ENCODE assay signal across 19 cellular contexts in the genomic region with DNA sequence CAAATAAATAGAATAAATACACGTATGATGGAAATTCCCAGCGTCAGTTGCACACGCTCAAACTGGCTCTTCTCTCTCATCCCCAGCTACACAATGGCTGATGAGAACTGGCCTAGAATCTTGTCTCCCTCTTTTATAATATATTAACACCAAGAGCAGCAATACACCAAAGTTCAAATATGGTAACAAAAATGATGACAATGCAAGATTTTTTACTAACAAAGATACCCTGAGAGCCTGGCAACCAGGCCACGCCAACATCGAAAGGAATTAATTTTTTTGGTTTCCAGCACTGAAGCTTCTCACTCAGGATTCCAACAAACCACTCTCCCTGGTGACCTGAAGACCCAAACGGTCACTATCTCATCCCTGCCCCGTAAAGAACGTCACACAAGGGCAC.
DNase-seq lines count a peak whose midpoint lies in the region; ATAC-seq and TF ChIP-seq lines count a peak whose summit lies in the region.
"Had no signal": no experiment of that assay in that cellular context is flagged by ENCODE, and none has a peak within 500 bp of the region (broad histone marks: within the 10 kb centered on the region; RNA-seq: fewer than 3 reads in every experiment).

No MANE protein-coding gene starts in this region.

- H3K36me3 ChIP-seq in heart right ventricle (no peaks in the 10 kb centered on the region), KMS-11 (ENCODE audit: insufficient read depth) (no peaks in the 10 kb centered on the region), parathyroid adenoma (ENCODE audit: control insufficient read depth, insufficient read depth, low read length) (no peaks in the 10 kb centered on the region)
- no peaks in the 10 kb centered on the region for H3K36me3 ChIP-seq in naive thymus-derived CD4-positive, alpha-beta T cell (ENCODE audit: control insufficient read depth in 2 of 3, insufficient read depth in 3 of 3, low read length in 3 of 3)

- H3K9me3 Mint-ChIP-seq in naive thymus-derived CD4-positive, alpha-beta T cell: peaks cover 0 to 2% (median 0%) of the 10 kb centered on the region in 11 donors
- H3K9me3 Mint-ChIP-seq: CD8-positive, alpha-beta memory T cell had no signal

- H3K9ac ChIP-seq in KMS-11 (no peak overlapping the region), parathyroid adenoma (no peak overlapping the region)
- H3K9ac ChIP-seq: SK-N-SH had no signal

- POLR2A ChIA-PET in naive thymus-derived CD4-positive, alpha-beta T cell (lab: Charles Lee): no interaction called here

- peak overlapping the region in 7 of 10 donors; percentile 21 to 78 (median 61) for H3K27ac ChIP-seq in heart right ventricle
- H3K27ac ChIP-seq in KMS-11: no peak overlapping the region
- H3K27ac ChIP-seq in parathyroid adenoma: peak overlapping the region; percentile 40
- no peak overlapping the region for H3K27ac ChIP-seq in naive thymus-derived CD4-positive, alpha-beta T cell (ENCODE audit: low read depth, low read length)
- H3K27ac ChIP-seq: C4-2B had no signal

- DNase-seq in heart right ventricle (no peak), Right ventricle myocardium inferior (ENCODE audit: missing footprints) (no peak), T-helper 17 cell (no peak), DMS153 (lab: John Stamatoyannopoulos, UW) (no peak), HPDE6-E6E7 (ENCODE audit: extremely low spot score) (no peak)
- DNase-seq in naive thymus-derived CD4-positive, alpha-beta T cell: no peak
- DNase-seq: CD8-positive, alpha-beta memory T cell; DMS79; H7; KBM-7; NCI-H1092 treated with DMSO at 0.1 percent for 48 hours; NCI-H2029 treated with DMSO at 0.1 percent for 48 hours; NCI-H524; NCI-H774; SHP77 treated with DMSO at 0.1 percent for 48 hours; SK-N-SH had no signal

- ATAC-seq in heart right ventricle (no peak), Right ventricle myocardium inferior (no peak), T-helper 17 cell (no peak)
- no peak for ATAC-seq in naive thymus-derived CD4-positive, alpha-beta T cell

- no peak overlapping the region for H3K4me3 Mint-ChIP-seq in T-helper 17 cell
- no peak overlapping the region for H3K4me3 Mint-ChIP-seq in naive thymus-derived CD4-positive, alpha-beta T cell

- peaks cover 2% of the 10 kb centered on the region for H3K36me3 Mint-ChIP-seq in T-helper 17 cell (ENCODE audit: low read depth)
- H3K36me3 Mint-ChIP-seq in naive thymus-derived CD4-positive, alpha-beta T cell: peaks cover 0 to 7% (median 0%) of the 10 kb centered on the region in 5 donors

- H2AFZ ChIP-seq in KMS-11 (ENCODE audit: low read depth): no peak overlapping the region
- no peak overlapping the region for H2AFZ ChIP-seq in parathyroid adenoma

- no peaks in the 10 kb centered on the region for H4K20me1 ChIP-seq in KMS-11 (ENCODE audit: insufficient read depth)

- WGBS in heart right ventricle, 2 donors: 88 to 90% methylated on average over 8 of the region's 8 CpGs

- peaks cover 0 to 16% (median 8%) of the 10 kb centered on the region in 9 donors for H3K4me1 ChIP-seq in heart right ventricle
- peaks cover 26% of the 10 kb centered on the region for H3K4me1 ChIP-seq in KMS-11 (ENCODE audit: low read depth, poor library complexity, severe bottlenecking)
- no peaks in the 10 kb centered on the region for H3K4me1 ChIP-seq in parathyroid adenoma
- H3K4me1 ChIP-seq in naive thymus-derived CD4-positive, alpha-beta T cell (ENCODE audit: control insufficient read depth in 2 of 2, insufficient read depth in 2 of 2, low read length in 2 of 2): no peaks in the 10 kb centered on the region

- peak overlapping the region; percentile 81 for H3K27ac Mint-ChIP-seq in T-helper 17 cell
- H3K27ac Mint-ChIP-seq in naive thymus-derived CD4-positive, alpha-beta T cell: no peak overlapping the region

- H3K4me1 Mint-ChIP-seq in T-helper 17 cell: peaks cover 36% of the 10 kb centered on the region
- H3K4me1 Mint-ChIP-seq in naive thymus-derived CD4-positive, alpha-beta T cell: peaks cover 0 to 27% (median 5%) of the 10 kb centered on the region in 7 donors

- intact Hi-C loops in heart right ventricle (cut with DNase I) (no loop called here), Right ventricle myocardium inferior (cut with DNase I) (no loop called here)
- intact Hi-C loops in naive thymus-derived CD4-positive, alpha-beta T cell (cut with micrococcal nuclease): no loop called here

- H3K79me2 ChIP-seq in KMS-11 (ENCODE audit: insufficient read depth, low read depth): no peaks in the 10 kb centered on the region
- no peaks in the 10 kb centered on the region for H3K79me2 ChIP-seq in parathyroid adenoma

- CTCF ChIA-PET in naive thymus-derived CD4-positive, alpha-beta T cell (lab: Charles Lee): no interaction called here

- H3K4me2 ChIP-seq in KMS-11: 0 out of 2 replicates have a peak overlapping the region, but pooled peaks have one; percentile 53
- no peak overlapping the region for H3K4me2 ChIP-seq in parathyroid adenoma (ENCODE audit: low read length)
- H3K4me2 ChIP-seq: SK-N-SH had no signal

- H3K27me3 ChIP-seq in heart right ventricle: no peaks in the 10 kb centered on the region
- H3K27me3 ChIP-seq in KMS-11 (ENCODE audit: insufficient read depth, low read depth): 0 out of 2 replicates have a peak, but pooled peaks cover 3% of the 10 kb centered on the region
- no peaks in the 10 kb centered on the region for H3K27me3 ChIP-seq in parathyroid adenoma (ENCODE audit: control insufficient read depth, insufficient read depth, low read length)
- no peaks in the 10 kb centered on the region for H3K27me3 ChIP-seq in naive thymus-derived CD4-positive, alpha-beta T cell (ENCODE audit: control insufficient read depth in 2 of 2, insufficient read depth in 2 of 2, low read length in 2 of 2)

- no peaks in the 10 kb centered on the region for H3K9me3 ChIP-seq in heart right ventricle
- H3K9me3 ChIP-seq in T-helper 17 cell (ENCODE audit: control insufficient read depth, low read length, poor library complexity, severe bottlenecking): no peaks in the 10 kb centered on the region
- no peaks in the 10 kb centered on the region for H3K9me3 ChIP-seq in parathyroid adenoma (ENCODE audit: control insufficient read depth, low read length)
- no peaks in the 10 kb centered on the region for H3K9me3 ChIP-seq in naive thymus-derived CD4-positive, alpha-beta T cell (ENCODE audit: control insufficient read depth in 2 of 3, low read length in 3 of 3)
- H3K9me3 ChIP-seq: SK-N-SH had no signal

- no peak for TF ChIP-seq CTCF in heart right ventricle (IDR thresholded peaks at IDR 0.05)
- no peak for TF ChIP-seq CTCF in KMS-11 (conservative IDR thresholded peaks at IDR 0.05; ENCODE audit: low read depth, low read length)
- TF ChIP-seq CTCF in parathyroid adenoma (IDR thresholded peaks at IDR 0.05): no peak

- H3K4me3 ChIP-seq in heart right ventricle (no peak overlapping the region), KMS-11 (IDR thresholded peaks at IDR 0.05; ENCODE audit: insufficient read depth, low read depth, low read length) (no peak overlapping the region), parathyroid adenoma (ENCODE audit: low read depth, low read length) (no peak overlapping the region)
- no peak overlapping the region for H3K4me3 ChIP-seq in naive thymus-derived CD4-positive, alpha-beta T cell (ENCODE audit: low read length)

- H3K27me3 Mint-ChIP-seq in T-helper 17 cell: no peaks in the 10 kb centered on the region
- peaks cover 0 to 9% (median 8%) of the 10 kb centered on the region in 5 donors for H3K27me3 Mint-ChIP-seq in naive thymus-derived CD4-positive, alpha-beta T cell

Comparison
In these comparisons a context has a peak if more than half of its experiments do, and no peak if none do; other contexts are left out.
1. H3K27ac ChIP-seq: peak in heart right ventricle (7 of 10) and parathyroid adenoma (single experiment); none in KMS-11 (single experiment) and naive thymus-derived CD4-positive, alpha-beta T cell (single experiment).